7 cellular contexts compared by ENCODE assay signal in genomic region chr3:129625071-129625874, GRCh38. TPM values are rescaled to one million over a fixed set of nuclear protein-coding genes. Genes with fewer than 3 reads are reported as not detected.
DNase-seq lines count a peak whose midpoint lies in the region; ATAC-seq and TF ChIP-seq lines count a peak whose summit lies in the region.

No MANE protein-coding gene starts in this region.

- no TSS peak for BruUV-seq in Panc1 (replicated peaks; lab: Mats Ljungman, UMichigan)

- TF ChIP-seq CTCF in GM13977 (IDR thresholded peaks at IDR 0.05; ENCODE audit: extremely low read depth, insufficient read depth, missing control alignments) (peak; percentile 5), Panc1 (IDR thresholded peaks at IDR 0.05) (no peak), foreskin fibroblast (IDR thresholded peaks at IDR 0.05; ENCODE audit: low read depth, low read length) (peak; percentile 11)

- POLR2A ChIA-PET in Panc1 (lab: Charles Lee) = no interaction called here

- CTCF ChIA-PET in Panc1 (lab: Charles Lee) = interaction anchor here (0.8 kb wide), 1 partner anchor 135 kb away, joined by 4 read pairs; no protein-coding TSS in a partner anchor

- H3K27me3 ChIP-seq in Panc1 (ENCODE audit: control insufficient read depth, insufficient read depth, low read length) (no peaks in the 10 kb centered on the region), skeletal muscle satellite cell (ENCODE audit: control insufficient read depth, insufficient read depth, low read length) (no peaks in the 10 kb centered on the region)

- H3K36me3 ChIP-seq in Panc1 (ENCODE audit: control insufficient read depth, insufficient read depth, low read length) = no peaks in the 10 kb centered on the region
- no peaks in the 10 kb centered on the region for H3K36me3 ChIP-seq in skeletal muscle satellite cell (ENCODE audit: insufficient read depth, low read length)

- DNase-seq in GM13977 (ENCODE audit: low spot score) = peak; percentile 21
- DNase-seq in Panc1 (ENCODE audit: low read depth, low spot score) = no peak
- no peak for DNase-seq in foreskin fibroblast
- DNase-seq in NCI-H1105 (lab: John Stamatoyannopoulos, UW) = no peak

- intact Hi-C loops in Panc1 (cut with micrococcal nuclease; ENCODE audit: unreplicated experiment) = loop anchor here (5.0 to 10.0 kb wide), 2 partner anchors 202 to 470 kb away; no protein-coding TSS in a partner anchor

- H3K27ac ChIP-seq in Panc1 (ENCODE audit: low read length) = peak overlapping the region; percentile 86

- in situ Hi-C loops in GM13977 (cut with MboI; ENCODE audit: low pct_unique_long_range_greater_than_20kb, low sequenced_read_pairs, unreplicated experiment) = no loop called here
- in situ Hi-C loops in Panc1 (cut with HindIII; ENCODE audit: low pct_unique_long_range_greater_than_20kb, low sequenced_read_pairs) = no loop called here

- peaks cover 42% of the 10 kb centered on the region for H3K4me1 ChIP-seq in Panc1 (ENCODE audit: control insufficient read depth, insufficient read depth, low read length)
- H3K4me1 ChIP-seq in skeletal muscle satellite cell (ENCODE audit: control insufficient read depth, insufficient read depth, low read length) = peaks cover 51% of the 10 kb centered on the region

- no peak overlapping the region; a peak in 1 of 4 replicates for H3K4me3 ChIP-seq in Panc1 (ENCODE audit: low read depth in 2 of 2, low read length in 2 of 2)
- H3K4me3 ChIP-seq in foreskin fibroblast (ENCODE audit: low read depth in 1 of 2, low read length in 2 of 2) = no peak overlapping the region
- peak overlapping the region; percentile 3 for H3K4me3 ChIP-seq in skeletal muscle satellite cell (ENCODE audit: low read length)

- H3K9me3 ChIP-seq in Panc1 (ENCODE audit: control insufficient read depth, insufficient read depth, low read depth, low read length) (no peaks in the 10 kb centered on the region), skeletal muscle satellite cell (replicated peaks; ENCODE audit: low read length) (no peaks in the 10 kb centered on the region)

- peak overlapping the region; percentile 51 for H3K4me2 ChIP-seq in skeletal muscle satellite cell (ENCODE audit: low read length)

- peak overlapping the region; percentile 45 for H3K9ac ChIP-seq in skeletal muscle satellite cell (ENCODE audit: low read depth, low read length)

- ATAC-seq in Panc1 = peak; percentile 19; the same call in 1 of the 2 replicates
- no peak for ATAC-seq in GM19455 (IDR thresholded peaks at IDR 0.05; ENCODE audit: unreplicated experiment)
- ATAC-seq in GM21367 (IDR thresholded peaks at IDR 0.05; ENCODE audit: unreplicated experiment) = no peak

RNA-seq across cellular contexts. Expression of gene PLXND1, which starts 18.8 kb away (rescaled TPM):
- 248 TPM for total RNA-seq in Panc1 (2021; ENCODE audit: unreplicated experiment)
- 456 TPM for polyA plus RNA-seq in Panc1 (2012; ENCODE audit: insufficient read length)
- 41.7 and 52.2 TPM in 2 replicates for total RNA-seq in skeletal muscle satellite cell (2012; rRNA removed)
